In the genomic region with DNA sequence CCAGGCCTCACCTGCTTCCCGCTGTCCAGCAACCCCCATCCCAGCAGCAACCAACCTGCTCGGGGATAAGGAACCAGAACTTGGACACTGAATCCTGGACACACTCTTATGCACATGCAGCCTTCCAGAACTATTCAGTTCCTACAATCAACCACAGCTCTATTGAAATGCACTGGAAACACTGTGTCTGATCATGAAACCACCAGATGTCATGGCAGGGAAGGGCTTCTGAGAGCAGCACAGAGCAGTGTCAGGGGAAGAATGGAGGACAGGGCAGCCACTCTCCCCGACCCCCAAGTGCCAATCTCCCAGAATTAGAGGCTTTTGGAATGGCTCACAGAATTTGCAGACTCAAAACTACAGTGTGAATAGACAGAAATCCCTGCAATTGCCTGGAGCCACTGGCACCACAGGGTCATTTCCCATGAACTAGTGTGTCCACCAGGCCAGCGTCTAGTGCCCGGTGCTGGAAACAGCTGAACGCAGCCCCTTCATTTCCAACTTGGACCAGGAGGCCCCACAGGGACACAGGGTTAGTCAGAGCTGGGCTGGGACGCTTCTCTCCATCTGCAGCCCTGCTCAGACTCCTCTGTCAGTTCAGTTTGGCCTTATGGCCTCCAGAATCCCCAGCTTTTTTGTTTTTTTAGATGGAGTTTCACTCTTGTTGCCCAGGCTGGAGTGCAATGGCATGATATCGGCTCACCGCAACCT, we compare ENCODE assay signal across 12 cellular contexts. TPM values are rescaled to one million over a fixed set of nuclear protein-coding genes. Genes with fewer than 3 reads are reported as not detected.
A peak's percentile ranks its signal among the peaks of the same experiment; 100 is the strongest.
DNase-seq lines count a peak whose midpoint lies in the region; ATAC-seq and TF ChIP-seq lines count a peak whose summit lies in the region.
"Had no signal": no experiment of that assay in that cellular context is flagged by ENCODE, and none has a peak within 500 bp of the region (broad histone marks: within the 10 kb centered on the region; RNA-seq: fewer than 3 reads in every experiment).

No MANE protein-coding gene starts in this region.

- TF ChIP-seq CTCF in breast epithelium (IDR thresholded peaks at IDR 0.05) = no peak
- TF ChIP-seq CTCF in MCF 10A (IDR thresholded peaks at IDR 0.05; ENCODE audit: unreplicated experiment) = no peak
- no peak for TF ChIP-seq CTCF in coronary artery (IDR thresholded peaks at IDR 0.05)
- TF ChIP-seq CTCF in uterus (IDR thresholded peaks at IDR 0.05) = no peak

- no peak for DNase-seq in breast epithelium (ENCODE audit: low spot score in 2 of 2)
- DNase-seq in MCF 10A (ENCODE audit: unreplicated experiment) = no peak
- DNase-seq in coronary artery (ENCODE audit: low spot score) = no peak
- no peak for DNase-seq in naive thymus-derived CD8-positive, alpha-beta T cell
- no peak for DNase-seq in uterus
- no peak for DNase-seq in AG20443 (ENCODE audit: low spot score)
- DNase-seq: AML-193, foreskin melanocyte, NCI-H526 treated with DMSO at 0.1 percent for 48 hours, small intestine had no signal

- H3K27ac Mint-ChIP-seq in MCF 10A (ENCODE audit: low read depth, unreplicated experiment) = no peak overlapping the region
- peak overlapping the region in 7 of 10 donors; percentile 48 to 94 (median 87) for H3K27ac Mint-ChIP-seq in naive thymus-derived CD8-positive, alpha-beta T cell

- ATAC-seq in naive thymus-derived CD8-positive, alpha-beta T cell = no peak
- no peak for ATAC-seq in HG02571 (IDR thresholded peaks at IDR 0.05; ENCODE audit: unreplicated experiment)
- ATAC-seq in HG02870 (IDR thresholded peaks at IDR 0.05; ENCODE audit: unreplicated experiment) = no peak

- intact Hi-C loops in breast epithelium (cut with DNase I; ENCODE audit: low total_unique reads) (loop anchor here (5.0 kb wide), 1 partner anchor 148 kb away; no protein-coding TSS in a partner anchor), MCF 10A (cut with micrococcal nuclease) (loop anchor here (10.0 kb wide), 2 partner anchors 70 to 400 kb away; partner anchors contain the start of gene RNF103), uterus (cut with DNase I; ENCODE audit: low total_unique reads) (loop anchor here (5.0 kb wide), 1 partner anchor 143 kb away; no protein-coding TSS in a partner anchor)

- TF ChIP-seq POLR2A in breast epithelium (IDR thresholded peaks at IDR 0.05) (no peak), uterus (IDR thresholded peaks at IDR 0.05) (no peak)

- H3K9me3 Mint-ChIP-seq in MCF 10A (ENCODE audit: unreplicated experiment) = no peaks in the 10 kb centered on the region
- H3K9me3 Mint-ChIP-seq in naive thymus-derived CD8-positive, alpha-beta T cell = no peaks in the 10 kb centered on the region

- H3K4me1 ChIP-seq in breast epithelium = peaks cover 0 to 7% of the 10 kb centered on the region in 2 donors
- H3K4me1 ChIP-seq in uterus = peaks cover 5 to 22% of the 10 kb centered on the region in 2 donors

- H3K4me3 ChIP-seq in breast epithelium = no peak overlapping the region
- peak overlapping the region; percentile 51 for H3K4me3 ChIP-seq in coronary artery
- H3K4me3 ChIP-seq in uterus = no peak overlapping the region

- H3K27me3 ChIP-seq in breast epithelium (no peaks in the 10 kb centered on the region), uterus (no peaks in the 10 kb centered on the region)

- peaks cover 9% of the 10 kb centered on the region for H3K4me1 Mint-ChIP-seq in MCF 10A (ENCODE audit: insufficient read depth, unreplicated experiment)
- peaks cover 4 to 31% (median 20%) of the 10 kb centered on the region in 4 donors for H3K4me1 Mint-ChIP-seq in naive thymus-derived CD8-positive, alpha-beta T cell

- H3K27me3 Mint-ChIP-seq in MCF 10A (ENCODE audit: insufficient read depth, unreplicated experiment) = no peaks in the 10 kb centered on the region
- no peaks in the 10 kb centered on the region for H3K27me3 Mint-ChIP-seq in naive thymus-derived CD8-positive, alpha-beta T cell

- H3K36me3 Mint-ChIP-seq in MCF 10A (ENCODE audit: insufficient read depth, unreplicated experiment) = no peaks in the 10 kb centered on the region
- no peaks in the 10 kb centered on the region for H3K36me3 Mint-ChIP-seq in naive thymus-derived CD8-positive, alpha-beta T cell

- H3K36me3 ChIP-seq in breast epithelium (no peaks in the 10 kb centered on the region), uterus (no peaks in the 10 kb centered on the region)

- H3K27ac ChIP-seq in breast epithelium (peak overlapping the region; percentile 30 to 59), coronary artery (peak overlapping the region; percentile 85 to 86), uterus (peak overlapping the region; percentile 78 to 82)

- POLR2A ChIA-PET in MCF 10A (lab: Yijun Ruan, JAX) = no interaction called here
- POLR2A ChIA-PET in naive thymus-derived CD8-positive, alpha-beta T cell (lab: Charles Lee) = interaction anchor here (0.6 to 1.7 kb wide), 4 partner anchors 17 to 216 kb away, joined by 3 to 7 read pairs (median 4); partner anchors contain the start of gene KDM3A

- no TSS peak for BruUV-seq in MCF 10A (replicated peaks; lab: Mats Ljungman, UMichigan)

- no peaks in the 10 kb centered on the region for H3K9me3 ChIP-seq in breast epithelium
- H3K9me3 ChIP-seq in uterus = no peaks in the 10 kb centered on the region

- CTCF ChIA-PET in MCF 10A (lab: Yijun Ruan, JAX) = interaction anchor here (1.3 kb wide), 1 partner anchor 17 kb away, joined by 3 read pairs; no protein-coding TSS in a partner anchor

- H3K4me3 Mint-ChIP-seq in MCF 10A (ENCODE audit: unreplicated experiment) = no peak overlapping the region
- peak overlapping the region in 1 of 10 donors; percentile 29 for H3K4me3 Mint-ChIP-seq in naive thymus-derived CD8-positive, alpha-beta T cell

RNA-seq across cellular contexts. Expression of gene MRPL35, which starts 25.5 kb away (rescaled TPM):
- total RNA-seq in breast epithelium (10 to 100 TPM; 16.8 to 21.0 (median 21.0) TPM), MCF 10A (2022) (36.4 and 44.8 TPM in 2 replicates), uterus (10 to 100 TPM; 22.6 to 71.2 (median 31.5) TPM)
- 10 to 100 TPM; 17.8 to 22.8 TPM for total RNA-seq in naive thymus-derived CD8-positive, alpha-beta T cell
- polyA plus RNA-seq in naive thymus-derived CD8-positive, alpha-beta T cell = 10 to 100 TPM; 17.5 to 40.6 (median 24.7) TPM

RNA-seq across cellular contexts. Expression of gene IMMT, which starts 29.5 kb away (rescaled TPM):
- total RNA-seq in breast epithelium (10 to 100 TPM; 44.8 to 56.1 (median 48.2) TPM), MCF 10A (2022) (84.6 and 114 TPM in 2 replicates), uterus (10 to 100 TPM in 3 of 4 donors, 1 to 10 TPM in 1; 9.7 to 63.0 (median 36.2) TPM)
- 10 to 100 TPM; 79.7 to 86.2 TPM for total RNA-seq in naive thymus-derived CD8-positive, alpha-beta T cell
- polyA plus RNA-seq in naive thymus-derived CD8-positive, alpha-beta T cell = 10 to 100 TPM; 47.5 to 71.9 (median 61.4) TPM
